8 cellular contexts compared by ENCODE assay signal in genomic region chr17:82098169-82098938, GRCh38. TPM values are rescaled to one million over a fixed set of nuclear protein-coding genes. Genes with fewer than 3 reads are reported as not detected.
DNase-seq lines count a peak whose midpoint lies in the region; ATAC-seq and TF ChIP-seq lines count a peak whose summit lies in the region.

Gene FASN (minus strand): TSS chr17:82098236. CDS start chr17:82096445, 1,791 bp downstream.

- H3K36me3 ChIP-seq in DND-41 (ENCODE audit: insufficient read depth, low read length) (peaks cover 39% of the 10 kb centered on the region), KOPT-K1 (ENCODE audit: insufficient read depth, low read length) (peaks cover 37% of the 10 kb centered on the region), Peyer's patch (peaks cover 0 to 22% (median 0%) of the 10 kb centered on the region in 3 donors)

- H3K27me3 ChIP-seq in DND-41 (ENCODE audit: insufficient read depth, low read length, poor library complexity) (no peaks in the 10 kb centered on the region), Peyer's patch (no peaks in the 10 kb centered on the region)

- peak within 1 kb of the TSS; percentile 95 for H3K9ac ChIP-seq in DND-41 (ENCODE audit: low read depth, low read length)

- H3K27me3 Mint-ChIP-seq in activated T-cell treated with anti-CD3 and anti-CD28 coated beads, Interleukin-2, amount 50 U/mL, for 72 hours (ENCODE audit: low read depth): no peaks in the 10 kb centered on the region
- H3K27me3 Mint-ChIP-seq in naive thymus-derived CD8-positive, alpha-beta T cell: no peaks in the 10 kb centered on the region

- DNase-seq in DND-41 (peak; percentile 94), Peyer's patch (peak; percentile 96 to 98 (median 97)), fibroblast of gingiva (ENCODE audit: low read depth) (peak; percentile 96)
- peak; percentile 96 to 97 for DNase-seq in activated T-cell treated with anti-CD3 and anti-CD28 coated beads, Interleukin-2, amount 50 U/mL, for 72 hours
- DNase-seq in naive thymus-derived CD8-positive, alpha-beta T cell: peak; percentile 84 to 93 (median 90)
- peak; percentile 82 to 97 (median 87) for DNase-seq in stimulated activated naive CD4-positive, alpha-beta T cell (lab: John Stamatoyannopoulos, UW)

- no peaks in the 10 kb centered on the region for H3K9me3 ChIP-seq in DND-41 (ENCODE audit: insufficient read depth, low read length, severe bottlenecking)
- H3K9me3 ChIP-seq in KOPT-K1 (ENCODE audit: insufficient read depth, low read length, poor library complexity, severe bottlenecking): no peaks in the 10 kb centered on the region
- no peaks in the 10 kb centered on the region for H3K9me3 ChIP-seq in Peyer's patch

- POLR2A ChIA-PET in naive thymus-derived CD8-positive, alpha-beta T cell (lab: Charles Lee): interaction anchor here (0.6 to 7.5 kb wide), 19 partner anchors 9 to 387 kb away, joined by 3 to 73 read pairs (median 4); partner anchors contain the start of genes CENPX, CSNK1D, DCXR and DUS1L

- H3K4me1 ChIP-seq in DND-41 (ENCODE audit: insufficient read depth, low read length): peaks cover 52% of the 10 kb centered on the region
- H3K4me1 ChIP-seq in Peyer's patch: peaks cover 0 to 29% (median 23%) of the 10 kb centered on the region in 4 donors

- peak; percentile 81 for ATAC-seq in DND-41 (ENCODE audit: insufficient read depth, low read depth)
- peak; percentile 70 for ATAC-seq in GM21786 (IDR thresholded peaks at IDR 0.05; ENCODE audit: unreplicated experiment)
- ATAC-seq in activated T-cell treated with anti-CD3 and anti-CD28 coated beads, Interleukin-2, amount 50 U/mL, for 72 hours (replicated peaks in 1 of 2): peak; percentile 82 to 86
- ATAC-seq in naive thymus-derived CD8-positive, alpha-beta T cell: peak; percentile 82 to 84

- peaks cover 38% of the 10 kb centered on the region for H4K20me1 ChIP-seq in DND-41 (ENCODE audit: insufficient read depth, low read length)

- peaks cover 59% of the 10 kb centered on the region for H3K79me2 ChIP-seq in DND-41 (ENCODE audit: insufficient read depth, low read length)

- H3K4me3 ChIP-seq in DND-41 (ENCODE audit: low read depth in 1 of 2, low read length in 2 of 2): peak within 1 kb of the TSS; percentile 62 to 73
- H3K4me3 ChIP-seq in Peyer's patch: peak within 1 kb of the TSS; percentile 87 to 98 (median 95)

- no peaks in the 10 kb centered on the region for H3K9me3 Mint-ChIP-seq in activated T-cell treated with anti-CD3 and anti-CD28 coated beads, Interleukin-2, amount 50 U/mL, for 72 hours
- no peaks in the 10 kb centered on the region for H3K9me3 Mint-ChIP-seq in naive thymus-derived CD8-positive, alpha-beta T cell

- peak within 1 kb of the TSS; percentile 88 for H3K4me2 ChIP-seq in DND-41 (ENCODE audit: insufficient read depth, low read length)

- peak within 1 kb of the TSS; percentile 98 for H3K27ac ChIP-seq in DND-41 (ENCODE audit: low read length)
- H3K27ac ChIP-seq in KOPT-K1 (ENCODE audit: low read depth, low read length, poor library complexity, severe bottlenecking): peak within 1 kb of the TSS; percentile 95
- H3K27ac ChIP-seq in Peyer's patch: peak within 1 kb of the TSS; percentile 85 to 99 (median 96)

- H3K36me3 Mint-ChIP-seq in activated T-cell treated with anti-CD3 and anti-CD28 coated beads, Interleukin-2, amount 50 U/mL, for 72 hours (ENCODE audit: insufficient read depth in 2 of 2): peaks cover 0 to under 1% of the 10 kb centered on the region in 2 donors
- H3K36me3 Mint-ChIP-seq in naive thymus-derived CD8-positive, alpha-beta T cell: peaks cover 0 to 7% (median 2%) of the 10 kb centered on the region in 3 donors

- peak; percentile 95 to 99 for TF ChIP-seq POLR2A in Peyer's patch (IDR thresholded peaks at IDR 0.05)

- peak within 1 kb of the TSS; percentile 88 for H2AFZ ChIP-seq in DND-41 (ENCODE audit: low read depth, low read length)

- peak; percentile 53 for TF ChIP-seq CTCF in DND-41 (IDR thresholded peaks at IDR 0.05; ENCODE audit: borderline replicate concordance, extremely low read depth, low read length, poor library complexity, severe bottlenecking)
- TF ChIP-seq CTCF in Peyer's patch (IDR thresholded peaks at IDR 0.05): peak in 5 of 6 experiments; percentile 33 to 55 (median 43)

- H3K4me3 Mint-ChIP-seq in activated T-cell treated with anti-CD3 and anti-CD28 coated beads, Interleukin-2, amount 50 U/mL, for 72 hours: peak within 1 kb of the TSS; percentile 75 to 79
- H3K4me3 Mint-ChIP-seq in naive thymus-derived CD8-positive, alpha-beta T cell: peak within 1 kb of the TSS; percentile 22 to 82 (median 64)

- H3K4me1 Mint-ChIP-seq in activated T-cell treated with anti-CD3 and anti-CD28 coated beads, Interleukin-2, amount 50 U/mL, for 72 hours (ENCODE audit: low read depth): peaks cover 23% of the 10 kb centered on the region
- H3K4me1 Mint-ChIP-seq in naive thymus-derived CD8-positive, alpha-beta T cell: peaks cover 2 to 26% (median 12%) of the 10 kb centered on the region in 4 donors

- H3K27ac Mint-ChIP-seq in activated T-cell treated with anti-CD3 and anti-CD28 coated beads, Interleukin-2, amount 50 U/mL, for 72 hours: no peak within 1 kb of the TSS
- peak within 1 kb of the TSS in 5 of 10 donors; percentile 52 to 87 (median 71) for H3K27ac Mint-ChIP-seq in naive thymus-derived CD8-positive, alpha-beta T cell

RNA-seq across cellular contexts. Expression of gene FASN, which starts in this region (rescaled TPM):
- total RNA-seq in Peyer's patch: 100 to 1,000 TPM in 1 of 4 donors, 10 to 100 TPM in 3; 50.4 to 110 (median 76.5) TPM
- 10 to 100 TPM; 90.5 to 91.2 TPM for total RNA-seq in activated T-cell treated with anti-CD3 and anti-CD28 coated beads, Interleukin-2, amount 50 U/mL, for 72 hours
- 10 to 100 TPM; 28.3 to 32.3 TPM for total RNA-seq in naive thymus-derived CD8-positive, alpha-beta T cell
- 1 to 10 TPM in 1 of 3 donors, under 1 TPM in 2; 0.33 to 2.4 (median 0.80) TPM for polyA plus RNA-seq in naive thymus-derived CD8-positive, alpha-beta T cell

Comparison
In these comparisons a context has a peak if more than half of its experiments do, and no peak if none do; other contexts are left out.
1. Peak in every context shown above with its lines: DNase-seq, ATAC-seq, H3K4me3 ChIP-seq and H3K27ac ChIP-seq.